Comparison of ENCODE assay signal across 1 cellular context in genomic region chr20:37529214-37529967, GRCh38.
TF ChIP-seq lines count a peak whose summit lies in the region.

No MANE protein-coding gene starts in this region.

TF ChIP-seq in H1, 55 proteins besides CTCF, POLR2A, EP300 and RAD21 (continued from another document):
- TF ChIP-seq PHF8 (conservative IDR thresholded peaks at IDR 0.05; ENCODE audit: low read depth, low read length) (no peak), CTBP2 (IDR thresholded peaks at IDR 0.05; ENCODE audit: borderline replicate concordance, insufficient read depth, insufficient read length, low read length) (no peak), KDM1A (IDR thresholded peaks at IDR 0.05; ENCODE audit: borderline replicate concordance, low read length) (no peak), POU5F1 (IDR thresholded peaks at IDR 0.05; ENCODE audit: low read depth, low read length) (no peak), EZH2 (IDR thresholded peaks at IDR 0.05; ENCODE audit: low read depth, low read length, severe bottlenecking) (no peak), BRCA1 (IDR thresholded peaks at IDR 0.05; ENCODE audit: low read depth, low read length) (no peak)
